ENCODE assay signal across 8 cellular contexts in the genomic region with DNA sequence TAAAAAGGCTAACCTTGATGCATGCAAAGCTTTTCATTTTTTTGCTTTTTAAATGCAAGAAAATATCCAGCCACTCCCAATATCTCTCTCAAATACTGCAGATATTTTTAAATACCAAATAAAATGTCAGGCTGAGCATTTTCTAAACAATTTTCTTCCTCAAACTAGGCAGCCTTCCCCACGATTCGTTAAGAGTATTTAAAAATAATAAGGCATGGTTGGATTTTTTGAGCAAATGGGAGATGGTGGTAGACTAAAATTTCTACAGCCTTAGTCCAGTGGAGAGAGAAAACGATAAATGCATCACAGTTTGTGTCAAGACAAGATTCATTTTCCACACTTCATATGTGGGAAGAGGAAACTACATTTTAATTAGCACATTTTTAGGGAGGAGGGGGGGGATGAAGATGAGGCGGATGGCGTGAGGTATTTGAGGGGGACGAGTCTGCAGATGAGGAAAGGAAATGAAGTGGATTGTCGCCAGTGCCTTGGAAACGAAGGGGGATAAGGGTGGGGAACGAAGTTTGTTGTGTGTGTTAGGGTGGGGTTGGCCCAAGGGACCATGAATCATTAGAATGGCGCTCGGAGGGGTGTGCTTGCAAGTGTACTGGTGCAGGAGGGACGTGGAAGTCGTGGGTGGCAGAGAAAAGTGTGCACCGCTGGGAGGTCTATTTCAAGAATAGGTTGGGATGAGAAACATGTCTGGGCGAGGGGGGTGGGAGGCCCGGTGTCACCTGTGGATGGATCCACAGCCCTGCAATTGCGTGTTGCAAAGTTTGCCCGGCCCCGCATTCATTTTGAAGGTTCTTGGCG. TPM values are rescaled to one million over a fixed set of nuclear protein-coding genes. Genes with fewer than 3 reads are reported as not detected.
DNase-seq lines count a peak whose midpoint lies in the region; ATAC-seq and TF ChIP-seq lines count a peak whose summit lies in the region.

No MANE protein-coding gene starts in this region.

- H3F3A ChIP-seq in smooth muscle cell (ENCODE audit: low read depth): peaks cover 24% of the 10 kb centered on the region

- peak overlapping the region; percentile 64 for H2AFZ ChIP-seq in smooth muscle cell (ENCODE audit: low read depth)

- 60% methylated on average over 20 of the region's 20 CpGs for WGBS in body of pancreas, 2 donors
- 5% methylated on average over 20 of the region's 20 CpGs for WGBS in smooth muscle cell (ENCODE audit: low lambda C conversion rate)

- H3K27me3 ChIP-seq in body of pancreas (no peaks in the 10 kb centered on the region), smooth muscle cell (ENCODE audit: low read depth) (no peaks in the 10 kb centered on the region)

- DNase-seq in AG04449 (ENCODE audit: low read depth, low spot score) (no peak), HFF-Myc (ENCODE audit: extremely low read depth, low read depth) (no peak), body of pancreas (peak in 3 of 4 donors; percentile 18 to 52 (median 28)), iPS-NIHi11 (ENCODE audit: low spot score) (peak; percentile 12), smooth muscle cell (lab: John Stamatoyannopoulos, UW; ENCODE audit: unreplicated experiment) (peak; percentile 43), NCI-H187 treated with DMSO at 0.1 percent for 48 hours (lab: John Stamatoyannopoulos, UW) (no peak)

- intact Hi-C loops in body of pancreas (cut with DNase I): no loop called here

- H3K9me3 ChIP-seq in body of pancreas (no peaks in the 10 kb centered on the region), smooth muscle cell (replicated peaks; ENCODE audit: low read depth) (no peaks in the 10 kb centered on the region)

- H3K4me1 ChIP-seq in body of pancreas (peaks cover 48% of the 10 kb centered on the region), smooth muscle cell (ENCODE audit: low read depth) (peaks cover 52% of the 10 kb centered on the region)

- H3K27ac ChIP-seq in body of pancreas (peak overlapping the region in 3 of 4 donors; percentile 86 to 91 (median 90)), smooth muscle cell (ENCODE audit: low read depth) (peak overlapping the region; percentile 99)

- TF ChIP-seq CTCF in AG04449 (IDR thresholded peaks at IDR 0.05; ENCODE audit: insufficient read depth, low read length, missing control alignments): no peak
- no peak for TF ChIP-seq CTCF in HFF-Myc (IDR thresholded peaks at IDR 0.05; ENCODE audit: low read depth, low read length, missing control alignments)
- no peak for TF ChIP-seq CTCF in body of pancreas (IDR thresholded peaks at IDR 0.05)
- no peak for TF ChIP-seq CTCF in smooth muscle cell (IDR thresholded peaks at IDR 0.05; ENCODE audit: borderline replicate concordance, insufficient read depth, poor library complexity, severe bottlenecking)

- CTCF ChIA-PET in AG04449 (lab: Yijun Ruan, JAX): interaction anchor here (1.0 to 3.0 kb wide), 6 partner anchors 9 to 122 kb away, joined by 3 to 18 read pairs (median 4); no protein-coding TSS in a partner anchor

- H3K79me2 ChIP-seq in smooth muscle cell (ENCODE audit: low read depth): peaks cover 40% of the 10 kb centered on the region

- peaks cover 34% of the 10 kb centered on the region for H4K20me1 ChIP-seq in smooth muscle cell (ENCODE audit: low read depth)

- H3K4me2 ChIP-seq in smooth muscle cell: peak overlapping the region; percentile 88

- no peak for TF ChIP-seq POLR2A in body of pancreas (IDR thresholded peaks at IDR 0.05)

- H3K9ac ChIP-seq in smooth muscle cell (ENCODE audit: low read depth): peak overlapping the region; percentile 96

- no peak for ATAC-seq in body of pancreas
- no peak for ATAC-seq in GM18517 (IDR thresholded peaks at IDR 0.05; ENCODE audit: unreplicated experiment)
- no peak for ATAC-seq in HG03025 (IDR thresholded peaks at IDR 0.05; ENCODE audit: low FRiP score, unreplicated experiment)

- peak overlapping the region; percentile 82 for H3K4me3 ChIP-seq in AG04449 (ENCODE audit: low read depth, low read length)
- H3K4me3 ChIP-seq in HFF-Myc (replicated peaks; ENCODE audit: low read depth, low read length): peak overlapping the region; percentile 80
- no peak overlapping the region for H3K4me3 ChIP-seq in body of pancreas
- H3K4me3 ChIP-seq in smooth muscle cell: peak overlapping the region; percentile 97

- POLR2A ChIA-PET in AG04449 (lab: Yijun Ruan, JAX): interaction anchor here (1.2 to 1.6 kb wide), 4 partner anchors 19 to 122 kb away, joined by 3 to 12 read pairs (median 4); no protein-coding TSS in a partner anchor

- no peaks in the 10 kb centered on the region for H3K36me3 ChIP-seq in body of pancreas (replicated peaks in 1 of 2; ENCODE audit: insufficient read depth in 1 of 2, low read depth in 2 of 2)
- H3K36me3 ChIP-seq in smooth muscle cell (ENCODE audit: low read depth): no peaks in the 10 kb centered on the region

RNA-seq across cellular contexts. Expression of gene ADD3, which starts 1.2 kb away (rescaled TPM):
- 10 to 100 TPM; 37.9 to 40.5 TPM for total RNA-seq in body of pancreas
- total RNA-seq in smooth muscle cell: 154 and 155 TPM in 2 replicates
- polyA plus RNA-seq in smooth muscle cell: 66.3 and 75.0 TPM in 2 replicates

Comparison
In these comparisons a context has a peak if more than half of its experiments do, and no peak if none do; other contexts are left out.
1. DNase-seq: peak in body of pancreas (3 of 4), iPS-NIHi11 (single experiment) and smooth muscle cell (single experiment); none in AG04449 (single experiment), HFF-Myc (single experiment) and NCI-H187 treated with DMSO at 0.1 percent for 48 hours (single experiment).
2. H3K4me3 ChIP-seq: peak in AG04449 (single experiment), HFF-Myc (single experiment) and smooth muscle cell (single experiment); none in body of pancreas (0 of 2).